In genomic region chr1:31374511-31375196, GRCh38 we compare ENCODE assay signal across 11 cellular contexts. TPM values are rescaled to one million over a fixed set of nuclear protein-coding genes. Genes with fewer than 3 reads are reported as not detected.
DNase-seq lines count a peak whose midpoint lies in the region; ATAC-seq and TF ChIP-seq lines count a peak whose summit lies in the region.
"Had no signal": no experiment of that assay in that cellular context is flagged by ENCODE, and none has a peak within 500 bp of the region (broad histone marks: within the 10 kb centered on the region; RNA-seq: fewer than 3 reads in every experiment).

No MANE protein-coding gene starts in this region.

- peaks cover 23 to 34% of the 10 kb centered on the region in 2 donors for H3K4me1 ChIP-seq in neuronal stem cell (ENCODE audit: control insufficient read depth in 2 of 2, insufficient read depth in 1 of 2, low read depth in 1 of 2, low read length in 2 of 2)

- no CpG with 5 or more reads among the region's 7 CpGs for WGBS in neuronal stem cell (ENCODE audit: extremely low coverage in 2 of 2, insufficient read length in 2 of 2, insufficient replicate concordance in 1 of 2), 2 donors

- H3K18ac ChIP-seq in neuronal stem cell (ENCODE audit: low read length): peak overlapping the region; percentile 72

- ATAC-seq in HG02885 (IDR thresholded peaks at IDR 0.05; ENCODE audit: poor library complexity, unreplicated experiment): no peak
- no peak for ATAC-seq in HG02642 (IDR thresholded peaks at IDR 0.05; ENCODE audit: poor library complexity, unreplicated experiment)
- ATAC-seq: HCT116 had no signal

- no peak overlapping the region for H3K14ac ChIP-seq in neuronal stem cell (ENCODE audit: low read length)

- no peak overlapping the region for H2BK120ac ChIP-seq in neuronal stem cell (ENCODE audit: low read depth, low read length)

- H3K4me2 ChIP-seq in neuronal stem cell (ENCODE audit: insufficient read depth, low read length, poor library complexity, severe bottlenecking): no peak overlapping the region

- no peak overlapping the region for H4K91ac ChIP-seq in neuronal stem cell (ENCODE audit: low read depth, low read length, poor library complexity)

- peak overlapping the region; percentile 66 for H2BK15ac ChIP-seq in neuronal stem cell (ENCODE audit: low read length)

- peak overlapping the region; percentile 76 for H2BK12ac ChIP-seq in neuronal stem cell (ENCODE audit: low read length)

- H3K4me3 ChIP-seq in fibroblast of the aortic adventitia (ENCODE audit: low read depth, low read length) (no peak overlapping the region), neuronal stem cell (ENCODE audit: low read length in 2 of 2) (no peak overlapping the region)

- H3K36me3 ChIP-seq in neuronal stem cell (replicated peaks in 1 of 2; ENCODE audit: control insufficient read depth in 2 of 2, insufficient read depth in 2 of 2, low read length in 2 of 2): no peaks in the 10 kb centered on the region

- no peak overlapping the region for H2AFZ ChIP-seq in neuronal stem cell (ENCODE audit: low read length)

- no peaks in the 10 kb centered on the region for H3K9me3 ChIP-seq in neuronal stem cell (replicated peaks in 1 of 2; ENCODE audit: control insufficient read depth in 2 of 2, insufficient read depth in 1 of 2, low read depth in 1 of 2, low read length in 2 of 2)

- H3K27ac ChIP-seq in neuronal stem cell (replicated peaks; ENCODE audit: low read length): no peak overlapping the region
- H3K27ac ChIP-seq: C4-2B had no signal

- peak overlapping the region; percentile 73 for H2AK5ac ChIP-seq in neuronal stem cell (ENCODE audit: low read depth, low read length)

- H4K8ac ChIP-seq in neuronal stem cell (ENCODE audit: low read depth, low read length): no peak overlapping the region

- no peak overlapping the region for H3K23ac ChIP-seq in neuronal stem cell (ENCODE audit: low read depth, low read length, poor library complexity)

- DNase-seq in AG20443 (ENCODE audit: low spot score) (peak; percentile 69), RKO (ENCODE audit: low spot score) (peak; percentile 8), fibroblast of the aortic adventitia (ENCODE audit: low read depth) (peak; percentile 92), neuronal stem cell (ENCODE audit: low spot score) (no peak), T1000 (lab: John Stamatoyannopoulos, UW) (no peak), AML-193 (lab: John Stamatoyannopoulos, UW) (no peak)
- DNase-seq: activated CD4-positive, alpha-beta T cell treated with anti-CD3 and anti-CD28 coated beads for 4 hours had no signal

- no peak overlapping the region for H2BK5ac ChIP-seq in neuronal stem cell (ENCODE audit: low read length)

- peaks cover 0 to 8% (median 0%) of the 10 kb centered on the region in 3 experiments for H3K27me3 ChIP-seq in neuronal stem cell (ENCODE audit: control insufficient read depth in 3 of 3, insufficient read depth in 3 of 3, low read depth in 1 of 3, low read length in 3 of 3)

- no peak overlapping the region for H3K4ac ChIP-seq in neuronal stem cell (ENCODE audit: low read length)

- no peak overlapping the region for H3K9ac ChIP-seq in neuronal stem cell (ENCODE audit: low read depth, low read length, poor library complexity)

- no peak for TF ChIP-seq CTCF in fibroblast of the aortic adventitia (IDR thresholded peaks at IDR 0.05; ENCODE audit: insufficient read depth, low read length)

- H3K79me1 ChIP-seq in neuronal stem cell (ENCODE audit: low read depth, low read length): no peaks in the 10 kb centered on the region

RNA-seq across cellular contexts. Expression of gene FABP3, which starts 1.8 kb away (rescaled TPM):
- total RNA-seq in fibroblast of the aortic adventitia (ENCODE audit: low replicate concordance): 44.2 and 60.6 TPM in 2 replicates
- polyA plus RNA-seq in neuronal stem cell (2013, experiment 1 of 2): 2.4 TPM
- polyA plus RNA-seq in neuronal stem cell (2013, experiment 2 of 2): 2.5 TPM

RNA-seq across cellular contexts. Expression of gene SERINC2, which starts 38.4 kb away (rescaled TPM):
- total RNA-seq in fibroblast of the aortic adventitia (ENCODE audit: low replicate concordance): 5.4 TPM in 1 of 2 replicates, not detected in the other
- 36.2 TPM for polyA plus RNA-seq in neuronal stem cell (2013, experiment 1 of 2)
- 35.5 TPM for polyA plus RNA-seq in neuronal stem cell (2013, experiment 2 of 2)

Comparison
In these comparisons a context has a peak if more than half of its experiments do, and no peak if none do; other contexts are left out.
1. DNase-seq: peak in AG20443 (single experiment), RKO (single experiment) and fibroblast of the aortic adventitia (single experiment); none in neuronal stem cell (single experiment), T1000 (single experiment) and AML-193 (0 of 2).